25 cellular contexts compared by ENCODE assay signal in the genomic region with DNA sequence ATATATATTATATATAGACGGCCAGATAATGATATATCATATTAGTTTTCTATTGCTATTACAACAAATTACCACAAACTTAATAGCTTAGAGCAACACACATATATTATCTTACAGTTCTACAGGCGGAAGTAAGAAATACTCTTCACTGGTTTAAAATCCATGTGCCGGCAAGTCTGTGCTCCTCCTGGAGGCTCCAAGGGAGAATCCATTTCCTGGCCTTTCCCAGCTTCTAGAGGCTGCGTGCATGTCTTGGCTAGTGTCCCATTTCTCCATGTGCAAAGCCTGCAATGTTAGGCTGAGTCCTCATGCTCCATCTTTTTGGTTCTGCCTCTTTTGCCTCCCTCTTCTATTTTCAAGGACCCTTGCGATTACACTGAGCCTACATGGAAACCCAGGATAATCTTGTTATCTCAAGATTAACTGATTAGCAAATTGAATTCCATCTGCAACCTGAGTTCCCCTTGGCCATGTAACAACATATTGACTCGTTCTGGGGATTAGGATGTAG. TPM values are rescaled to one million over a fixed set of nuclear protein-coding genes. Genes with fewer than 3 reads are reported as not detected.
"Had no signal": no experiment of that assay in that cellular context is flagged by ENCODE, and none has a peak within 500 bp of the region (broad histone marks: within the 10 kb centered on the region; RNA-seq: fewer than 3 reads in every experiment).

No MANE protein-coding gene starts in this region.

- FAIRE-seq: frontal cortex had no signal

- H3K27ac ChIP-seq: dorsolateral prefrontal cortex, epithelial cell of prostate, left lung, prostate gland, right atrium auricular region, tibial artery had no signal

- H3K9me3 Mint-ChIP-seq: activated naive CD8-positive, alpha-beta T cell treated with anti-CD3 and anti-CD28 coated beads, Interleukin-2, amount 10 ng/mL, durations not matched to agents 7 days and 5 days; activated T-helper 2 cell treated with anti-CD3 and anti-CD28 coated beads, Interferon-gamma antibody, Interleukin-2, Interleukin-4, amounts not matched to agents 10 μg/mL and 5 μg/mL and 100 μg/mL, durations not matched to agents 14 hours and 24 hours and 36 hours had no signal

- H3K4me3 ChIP-seq: dorsolateral prefrontal cortex, left lung, prostate gland, right atrium auricular region, tibial artery had no signal

- H3K27me3 Mint-ChIP-seq: activated naive CD8-positive, alpha-beta T cell treated with anti-CD3 and anti-CD28 coated beads, Interleukin-2, amount 10 ng/mL, durations not matched to agents 7 days and 5 days; activated T-cell treated with anti-CD3 and anti-CD28 coated beads, Interleukin-2, amount 50 U/mL, for 24 hours had no signal

- H3K4me1 ChIP-seq: left lung, prostate gland, right atrium auricular region, tibial artery had no signal

- H3K27ac Mint-ChIP-seq: activated CD8-positive, alpha-beta T cell treated with anti-CD3 and anti-CD28 coated beads, Interleukin-2, amount 10 ng/mL, durations not matched to agents 7 days and 5 days; activated naive CD8-positive, alpha-beta T cell treated with anti-CD3 and anti-CD28 coated beads, Interleukin-2, amount 10 ng/mL, durations not matched to agents 7 days and 5 days; activated T-cell treated with anti-CD3 and anti-CD28 coated beads, Interleukin-2, amount 50 U/mL, for 24 hours; activated T-helper 2 cell treated with anti-CD3 and anti-CD28 coated beads, Interferon-gamma antibody, Interleukin-2, Interleukin-4, amounts not matched to agents 10 μg/mL and 5 μg/mL and 100 μg/mL, durations not matched to agents 14 hours and 24 hours and 36 hours had no signal

- H3K4me1 Mint-ChIP-seq: activated naive CD8-positive, alpha-beta T cell treated with anti-CD3 and anti-CD28 coated beads, Interleukin-2, amount 10 ng/mL, durations not matched to agents 7 days and 5 days had no signal

- H3K27me3 ChIP-seq: left lung, right atrium auricular region, tibial artery had no signal

- H3K9me3 ChIP-seq: left lung, prostate gland, right atrium auricular region, tibial artery had no signal

- H3K4me3 Mint-ChIP-seq: activated CD8-positive, alpha-beta T cell treated with anti-CD3 and anti-CD28 coated beads, Interleukin-2, amount 10 ng/mL, durations not matched to agents 7 days and 5 days; activated naive CD8-positive, alpha-beta T cell treated with anti-CD3 and anti-CD28 coated beads, Interleukin-2, amount 10 ng/mL, durations not matched to agents 7 days and 5 days; activated T-cell treated with anti-CD3 and anti-CD28 coated beads, Interleukin-2, amount 50 U/mL, for 24 hours had no signal

- ATAC-seq: activated CD8-positive, alpha-beta T cell treated with anti-CD3 and anti-CD28 coated beads, Interleukin-2, amount 10 ng/mL, durations not matched to agents 7 days and 5 days; left lung; stimulated activated naive CD8-positive, alpha-beta T cell treated with anti-CD3 and anti-CD28 coated beads, Interleukin-15, Interleukin-2, amounts not matched to agents 100 U/mL and 50 U/mL, for 24 hours had no signal

- H3K36me3 ChIP-seq: left lung, prostate gland, right atrium auricular region, tibial artery had no signal

- DNase-seq: activated CD4-positive, alpha-beta T cell treated with anti-CD3 and anti-CD28 coated beads for 48 hours; activated CD4-positive, CD25-positive, alpha-beta regulatory T cell; activated CD8-positive, alpha-beta T cell treated with anti-CD3 and anti-CD28 coated beads, Interleukin-2, amount 10 ng/mL, durations not matched to agents 7 days and 5 days; activated naive CD4-positive, alpha-beta T cell treated with Interleukin-2 at 50 U/mL for 16 hours; activated naive CD8-positive, alpha-beta T cell treated with anti-CD3 and anti-CD28 coated beads, Interleukin-2, amount 10 ng/mL, durations not matched to agents 7 days and 5 days; activated T-cell treated with anti-CD3 and anti-CD28 coated beads, Interleukin-2, amount 50 U/mL, for 24 hours; amygdala; dorsolateral prefrontal cortex; head of caudate nucleus; left lung; stimulated activated CD4-positive, alpha-beta T cell treated with anti-CD3 and anti-CD28 coated beads, Interleukin-2, amount 100 ng/mL, for 24 hours; stimulated activated naive CD8-positive, alpha-beta T cell treated with anti-CD3 and anti-CD28 coated beads, Interleukin-15, Interleukin-2, amounts not matched to agents 100 U/mL and 50 U/mL, for 24 hours; substantia nigra; tibial artery had no signal

- H3K36me3 Mint-ChIP-seq: activated naive CD8-positive, alpha-beta T cell treated with anti-CD3 and anti-CD28 coated beads, Interleukin-2, amount 10 ng/mL, durations not matched to agents 7 days and 5 days had no signal

RNA-seq across cellular contexts. Expression of gene PNLIPRP3, which starts 23.9 kb away (rescaled TPM):
- total RNA-seq: activated CD8-positive, alpha-beta T cell treated with anti-CD3 and anti-CD28 coated beads, Interleukin-2, amount 10 ng/mL, durations not matched to agents 7 days and 5 days; activated naive CD8-positive, alpha-beta T cell treated with anti-CD3 and anti-CD28 coated beads, Interleukin-2, amount 10 ng/mL, durations not matched to agents 7 days and 5 days; activated T-helper 2 cell treated with anti-CD3 and anti-CD28 coated beads, Interferon-gamma antibody, Interleukin-2, Interleukin-4, amounts not matched to agents 10 μg/mL and 5 μg/mL and 100 μg/mL, durations not matched to agents 14 hours and 24 hours and 36 hours; cardiac septum; dorsolateral prefrontal cortex; fibroblast of lung; frontal cortex; kidney epithelial cell; lung microvascular endothelial cell; right atrium auricular region; urinary bladder had no signal
- polyA plus RNA-seq: fibroblast of lung, neural cell had no signal
